In the genomic region with DNA sequence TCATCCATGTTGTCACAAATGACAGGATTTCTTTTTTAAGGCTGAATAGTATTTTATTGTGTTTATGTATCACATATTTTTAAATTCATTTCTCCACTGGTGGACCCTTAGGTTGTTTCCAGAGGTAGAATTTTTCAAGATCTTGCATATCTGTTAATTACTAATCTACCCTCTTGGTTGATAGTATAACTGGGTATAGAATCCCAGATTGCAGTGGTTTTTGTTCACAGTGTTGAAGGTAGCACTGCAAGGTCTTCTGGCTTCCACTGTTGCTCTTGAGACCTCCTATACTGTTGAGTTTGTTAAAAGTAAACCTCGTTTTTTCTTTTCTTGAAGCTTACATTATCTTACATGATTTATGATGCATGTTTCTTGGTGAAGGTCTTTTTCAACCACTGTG, we compare ENCODE assay signal across 23 cellular contexts. TPM values are rescaled to one million over a fixed set of nuclear protein-coding genes. Genes with fewer than 3 reads are reported as not detected.
A peak's percentile ranks its signal among the peaks of the same experiment; 100 is the strongest.
DNase-seq lines count a peak whose midpoint lies in the region; ATAC-seq, FAIRE-seq and TF ChIP-seq lines count a peak whose summit lies in the region.
"Had no signal": no experiment of that assay in that cellular context is flagged by ENCODE, and none has a peak within 500 bp of the region (broad histone marks: within the 10 kb centered on the region; RNA-seq: fewer than 3 reads in every experiment).

No MANE protein-coding gene starts in this region.

- intact Hi-C loops in activated CD4-positive, alpha-beta T cell treated with anti-CD3 and anti-CD28 coated beads, Interleukin-2, amount 10 ng/mL, durations not matched to agents 24 days and 14 days (cut with micrococcal nuclease), result no loop called here
- intact Hi-C loops in HepG2 (cut with micrococcal nuclease; ENCODE audit: unreplicated experiment), result no loop called here
- intact Hi-C loops in right lobe of liver (cut with DNase I), result no loop called here

- TF ChIP-seq EP300 in HepG2 (IDR thresholded peaks at IDR 0.05; ENCODE audit: low read depth in 2 of 2, low read length in 2 of 2) (no peak), HepG2 (CRISPR knock-in tag; IDR thresholded peaks at IDR 0.05; ENCODE audit: borderline replicate concordance) (no peak)

- no peak for TF ChIP-seq RAD21 in HepG2 (CRISPR knock-in tag; IDR thresholded peaks at IDR 0.05)

- H3K9me3 Mint-ChIP-seq in activated CD4-positive, alpha-beta T cell treated with anti-CD3 and anti-CD28 coated beads, Interleukin-2, amount 10 ng/mL, durations not matched to agents 24 days and 14 days, result peaks cover 4% of the 10 kb centered on the region
- H3K9me3 Mint-ChIP-seq in activated CD4-positive, alpha-beta T cell treated with anti-CD3 and anti-CD28 coated beads, Interleukin-2, amount 10 ng/mL, durations not matched to agents 7 days and 5 days, result peaks cover 6% of the 10 kb centered on the region
- peaks cover 3% of the 10 kb centered on the region for H3K9me3 Mint-ChIP-seq in osteocyte (ENCODE audit: unreplicated experiment)
- H3K9me3 Mint-ChIP-seq: CD8-positive, alpha-beta T cell had no signal

- H3K9ac ChIP-seq in HepG2 (ENCODE audit: insufficient read depth, low read depth, low read length), result no peak overlapping the region
- H3K9ac ChIP-seq in GM23248, result no peak overlapping the region
- H3K9ac ChIP-seq: BLaER1 had no signal

- peaks cover under 1% of the 10 kb centered on the region for H3K4me1 ChIP-seq in HepG2 (ENCODE audit: insufficient read depth, low read length)
- peaks cover 0 to under 1% (median 0%) of the 10 kb centered on the region in 4 donors for H3K4me1 ChIP-seq in right lobe of liver
- H3K4me1 ChIP-seq in GM23248 (ENCODE audit: insufficient read depth), result no peaks in the 10 kb centered on the region
- H3K4me1 ChIP-seq: BLaER1, Caco-2 had no signal

- FAIRE-seq in HepG2 (lab: Jason Lieb, UNC) (no peak), GM19239 (lab: Jason Lieb, UNC) (no peak)
- FAIRE-seq: GM12878 had no signal

- 93% methylated on average over 1 of the region's 1 CpG for WGBS in HepG2 (ENCODE audit: low lambda C conversion rate)
- 89% methylated on average over 1 of the region's 1 CpG for WGBS in right lobe of liver (ENCODE audit: insufficient coverage, low coverage, low lambda C conversion rate, missing lambda C conversion rate)
- WGBS in GM23248 (ENCODE audit: low coverage in 1 of 2, low lambda C conversion rate in 2 of 2, missing lambda C conversion rate in 2 of 2), 2 experiments, result 96% methylated on average over 1 of the region's 1 CpG

- no peak for TF ChIP-seq CTCF in HepG2 (CRISPR knock-in tag; IDR thresholded peaks at IDR 0.05)
- TF ChIP-seq CTCF in right lobe of liver (IDR thresholded peaks at IDR 0.05), result no peak
- TF ChIP-seq CTCF in osteocyte (IDR thresholded peaks at IDR 0.05), result no peak

- H3K27ac ChIP-seq in HepG2 (ENCODE audit: extremely low read length, insufficient read depth, low read length), result no peak overlapping the region
- no peak overlapping the region for H3K27ac ChIP-seq in right lobe of liver
- no peak overlapping the region for H3K27ac ChIP-seq in GM23248
- H3K27ac ChIP-seq: 22Rv1, BLaER1, C4-2B had no signal

- no peak overlapping the region for H3K27ac Mint-ChIP-seq in activated CD4-positive, alpha-beta T cell treated with anti-CD3 and anti-CD28 coated beads, Interleukin-2, amount 10 ng/mL, durations not matched to agents 24 days and 14 days
- H3K27ac Mint-ChIP-seq in activated CD4-positive, alpha-beta T cell treated with anti-CD3 and anti-CD28 coated beads, Interleukin-2, amount 10 ng/mL, durations not matched to agents 7 days and 5 days, result no peak overlapping the region
- peak overlapping the region; percentile 90 for H3K27ac Mint-ChIP-seq in osteocyte (ENCODE audit: unreplicated experiment)
- H3K27ac Mint-ChIP-seq: B cell had no signal

- POLR2A ChIA-PET in activated CD4-positive, alpha-beta T cell treated with anti-CD3 and anti-CD28 coated beads, Interleukin-2, amount 10 ng/mL, durations not matched to agents 7 days and 5 days (lab: Charles Lee), result no interaction called here
- POLR2A ChIA-PET in HepG2 (lab: Yijun Ruan, JAX), result no interaction called here

- no peak for ATAC-seq in HepG2
- ATAC-seq in right lobe of liver, result no peak
- ATAC-seq: CD8-positive, alpha-beta T cell; GM12878 had no signal

- no peak for TF ChIP-seq POLR2A in HepG2 (IDR thresholded peaks at IDR 0.05; ENCODE audit: insufficient read depth in 1 of 2, low read depth in 2 of 2, low read length in 2 of 2)
- no peak for TF ChIP-seq POLR2A in right lobe of liver (IDR thresholded peaks at IDR 0.05)

- no peaks in the 10 kb centered on the region for H4K20me1 ChIP-seq in HepG2 (ENCODE audit: insufficient read depth, low read length)
- H4K20me1 ChIP-seq in GM23248 (ENCODE audit: insufficient read depth), result no peaks in the 10 kb centered on the region

- H3K4me2 ChIP-seq in HepG2 (ENCODE audit: low read depth, low read length) (no peak overlapping the region), GM23248 (ENCODE audit: unreplicated experiment) (no peak overlapping the region)
- H3K4me2 ChIP-seq: BLaER1 had no signal

- no TSS peak for BruUV-seq in HepG2 (replicated peaks; lab: Mats Ljungman, UMichigan)

- CTCF ChIA-PET in activated CD4-positive, alpha-beta T cell treated with anti-CD3 and anti-CD28 coated beads, Interleukin-2, amount 10 ng/mL, durations not matched to agents 7 days and 5 days (lab: Charles Lee), result interaction anchor here (0.8 to 1.3 kb wide), 2 partner anchors 25 to 1719 kb away, joined by 3 read pairs; no protein-coding TSS in a partner anchor
- CTCF ChIA-PET in HepG2 (lab: Yijun Ruan, JAX; ENCODE audit: low intra/inter-chr PET ratio, low total read pairs), result no interaction called here

- H3K4me3 ChIP-seq in HepG2 (replicated peaks in 1 of 3; ENCODE audit: insufficient read depth in 1 of 3, low read depth in 2 of 3, low read length in 3 of 3) (no peak overlapping the region), right lobe of liver (no peak overlapping the region), GM23248 (no peak overlapping the region)
- H3K4me3 ChIP-seq: BLaER1, GM12878 had no signal

- H2AFZ ChIP-seq in HepG2 (ENCODE audit: low read length) (no peak overlapping the region), GM23248 (no peak overlapping the region)

- H3K9me2 ChIP-seq in GM23248 (ENCODE audit: insufficient read depth), result no peaks in the 10 kb centered on the region

- H3K36me3 Mint-ChIP-seq in activated CD4-positive, alpha-beta T cell treated with anti-CD3 and anti-CD28 coated beads, Interleukin-2, amount 10 ng/mL, durations not matched to agents 24 days and 14 days (ENCODE audit: low read depth), result peaks cover 83% of the 10 kb centered on the region
- H3K36me3 Mint-ChIP-seq in activated CD4-positive, alpha-beta T cell treated with anti-CD3 and anti-CD28 coated beads, Interleukin-2, amount 10 ng/mL, durations not matched to agents 7 days and 5 days (ENCODE audit: low read depth), result peaks cover 83% of the 10 kb centered on the region
- H3K36me3 Mint-ChIP-seq in osteocyte (ENCODE audit: unreplicated experiment), result peaks cover 55% of the 10 kb centered on the region

- H3K27me3 ChIP-seq in HepG2 (ENCODE audit: control insufficient read depth in 1 of 2, insufficient read depth in 2 of 2, low read length in 2 of 2), result no peaks in the 10 kb centered on the region
- H3K27me3 ChIP-seq in right lobe of liver, result no peaks in the 10 kb centered on the region
- no peaks in the 10 kb centered on the region for H3K27me3 ChIP-seq in GM23248 (replicated peaks; ENCODE audit: insufficient read depth)
- H3K27me3 ChIP-seq: BLaER1 had no signal

- H3K79me2 ChIP-seq in HepG2 (ENCODE audit: insufficient read depth, low read length), result peaks cover 20% of the 10 kb centered on the region
- peaks cover 61% of the 10 kb centered on the region for H3K79me2 ChIP-seq in GM23248 (ENCODE audit: insufficient read depth)

- no peaks in the 10 kb centered on the region for H3K9me3 ChIP-seq in HepG2 (ENCODE audit: low read length)
- no peaks in the 10 kb centered on the region for H3K9me3 ChIP-seq in right lobe of liver
- no peaks in the 10 kb centered on the region for H3K9me3 ChIP-seq in GM23248 (ENCODE audit: low read depth)
- H3K9me3 ChIP-seq: Caco-2 had no signal

- H3K4me1 Mint-ChIP-seq in activated CD4-positive, alpha-beta T cell treated with anti-CD3 and anti-CD28 coated beads, Interleukin-2, amount 10 ng/mL, durations not matched to agents 24 days and 14 days, result peaks cover 26% of the 10 kb centered on the region
- peaks cover 16% of the 10 kb centered on the region for H3K4me1 Mint-ChIP-seq in activated CD4-positive, alpha-beta T cell treated with anti-CD3 and anti-CD28 coated beads, Interleukin-2, amount 10 ng/mL, durations not matched to agents 7 days and 5 days
- H3K4me1 Mint-ChIP-seq in osteocyte (ENCODE audit: unreplicated experiment), result peaks cover 31% of the 10 kb centered on the region

- in situ Hi-C loops in HepG2 (cut with HindIII; ENCODE audit: extremely low pct_ligation_motif_present, low pct_unique_long_range_greater_than_20kb) (no loop called here), GM23248 (cut with MboI) (no loop called here)

- H3F3A ChIP-seq in GM23248 (ENCODE audit: insufficient read depth), result peaks cover 8% of the 10 kb centered on the region; the same call in 1 of the 2 replicates

- DNase-seq in activated CD4-positive, alpha-beta T cell treated with anti-CD3 and anti-CD28 coated beads, Interleukin-2, amount 10 ng/mL, durations not matched to agents 24 days and 14 days, result peak; percentile 2
- no peak for DNase-seq in activated CD4-positive, alpha-beta T cell treated with anti-CD3 and anti-CD28 coated beads, Interleukin-2, amount 10 ng/mL, durations not matched to agents 7 days and 5 days
- DNase-seq in HepG2 (ENCODE audit: low spot score) (no peak), right lobe of liver (no peak), osteocyte (ENCODE audit: extremely low spot score, unreplicated experiment) (no peak), GM23248 (no peak), GM19239 (ENCODE audit: insufficient read length, low spot score) (no peak), NCI-H1092 treated with DMSO at 0.1 percent for 48 hours (lab: John Stamatoyannopoulos, UW) (no peak)
- DNase-seq: Caco-2; CD4-positive, CD25-positive, alpha-beta regulatory T cell; CD8-positive, alpha-beta T cell; DMS153; DMS79; EL; GDM1; GOT3; H7; HCEC 1CT had no signal

- no peaks in the 10 kb centered on the region for H3K27me3 Mint-ChIP-seq in activated CD4-positive, alpha-beta T cell treated with anti-CD3 and anti-CD28 coated beads, Interleukin-2, amount 10 ng/mL, durations not matched to agents 24 days and 14 days
- no peaks in the 10 kb centered on the region for H3K27me3 Mint-ChIP-seq in activated CD4-positive, alpha-beta T cell treated with anti-CD3 and anti-CD28 coated beads, Interleukin-2, amount 10 ng/mL, durations not matched to agents 7 days and 5 days
- no peaks in the 10 kb centered on the region for H3K27me3 Mint-ChIP-seq in osteocyte (ENCODE audit: unreplicated experiment)
- H3K27me3 Mint-ChIP-seq: B cell had no signal

- no peak overlapping the region for H3K4me3 Mint-ChIP-seq in activated CD4-positive, alpha-beta T cell treated with anti-CD3 and anti-CD28 coated beads, Interleukin-2, amount 10 ng/mL, durations not matched to agents 24 days and 14 days
- no peak overlapping the region for H3K4me3 Mint-ChIP-seq in activated CD4-positive, alpha-beta T cell treated with anti-CD3 and anti-CD28 coated beads, Interleukin-2, amount 10 ng/mL, durations not matched to agents 7 days and 5 days
- no peak overlapping the region for H3K4me3 Mint-ChIP-seq in osteocyte (ENCODE audit: unreplicated experiment)
- H3K4me3 Mint-ChIP-seq: B cell; CD8-positive, alpha-beta T cell had no signal

- H3K36me3 ChIP-seq in HepG2 (replicated peaks in 1 of 2; ENCODE audit: control insufficient read depth in 1 of 2, insufficient read depth in 2 of 2, low read length in 2 of 2) (peaks cover 28 to 90% of the 10 kb centered on the region in 2 experiments), right lobe of liver (peaks cover 0 to 52% (median 32%) of the 10 kb centered on the region in 4 donors), GM23248 (ENCODE audit: low read depth) (peaks cover 52% of the 10 kb centered on the region)

RNA-seq across cellular contexts. Expression of gene CDC5L, which starts 22.9 kb away (rescaled TPM):
- total RNA-seq in activated CD4-positive, alpha-beta T cell treated with anti-CD3 and anti-CD28 coated beads, Interleukin-2, amount 10 ng/mL, durations not matched to agents 24 days and 14 days, result 25.5 and 26.5 TPM in 2 replicates
- total RNA-seq in activated CD4-positive, alpha-beta T cell treated with anti-CD3 and anti-CD28 coated beads, Interleukin-2, amount 10 ng/mL, durations not matched to agents 7 days and 5 days, result 10 to 100 TPM; 24.4 to 29.8 TPM
- 34.2 and 54.5 TPM in 2 replicates for total RNA-seq in HepG2 (2016; rRNA removed; fragmentation: Illumina TruSeq; extraction: Trizol)
- total RNA-seq in HepG2 (2016; cell fraction: cytosol; rRNA removed; fragmentation: Illumina TruSeq; extraction: Trizol; ENCODE audit: low read depth), result 3.6 and 4.7 TPM in 2 replicates
- total RNA-seq in HepG2 (2016; cell fraction: insoluble cytoplasmic fraction; rRNA removed; fragmentation: Illumina TruSeq; extraction: Trizol), result 33.7 and 54.6 TPM in 2 replicates
- 9.5 and 11.3 TPM in 2 replicates for total RNA-seq in HepG2 (2016; cell fraction: membrane; rRNA removed; fragmentation: Illumina TruSeq; extraction: Trizol)
- 28.9 and 29.6 TPM in 2 replicates for total RNA-seq in HepG2 (2016; cell fraction: nucleus; rRNA removed; fragmentation: Illumina TruSeq; extraction: Trizol)
- polyA plus RNA-seq in HepG2 (2011; rRNA removed), result 8.5 and 11.0 TPM in 2 replicates
- polyA plus RNA-seq in HepG2 (2011; cell fraction: cytosol; rRNA removed), result 5.3 and 7.0 TPM in 2 replicates
- 4.6 and 4.7 TPM in 2 replicates for polyA plus RNA-seq in HepG2 (2011; cell fraction: nucleus; rRNA removed)
- polyA plus RNA-seq in HepG2 (2012), result 11.9 and 15.6 TPM in 2 replicates
- 1.3 and 1.5 TPM in 2 replicates for polyA plus RNA-seq in HepG2 (2016; cell fraction: cytosol; fragmentation: Illumina TruSeq; extraction: Trizol; ENCODE audit: low read depth)
- polyA plus RNA-seq in HepG2 (2016; cell fraction: insoluble cytoplasmic fraction; fragmentation: Illumina TruSeq; extraction: Trizol; ENCODE audit: low read depth), result 36.3 and 37.4 TPM in 2 replicates
- polyA plus RNA-seq in HepG2 (2016; cell fraction: membrane; fragmentation: Illumina TruSeq; extraction: Trizol; ENCODE audit: low read depth), result 2.6 and 3.2 TPM in 2 replicates
- polyA plus RNA-seq in HepG2 (2016; cell fraction: nucleus; fragmentation: Illumina TruSeq; extraction: Trizol; ENCODE audit: insufficient read depth, low read depth), result 17.6 and 18.0 TPM in 2 replicates
- polyA minus RNA-seq in HepG2 (2011; rRNA and poly(A)+ RNA removed; ENCODE audit: low replicate concordance), result 8.3 and 17.7 TPM in 2 replicates
- polyA minus RNA-seq in HepG2 (2011; cell fraction: cytosol; rRNA and poly(A)+ RNA removed), result 14.9 and 15.7 TPM in 2 replicates
- 32.6 and 34.1 TPM in 2 replicates for polyA minus RNA-seq in HepG2 (2011; cell fraction: nucleus; rRNA and poly(A)+ RNA removed)
- total RNA-seq in right lobe of liver, result 10 to 100 TPM in 5 of 6 experiments, 1 to 10 TPM in 1; 9.2 to 13.0 (median 11.2) TPM
- total RNA-seq in osteocyte, result 22.5 and 23.1 TPM in 2 replicates
- 20.4 and 22.3 TPM in 2 replicates for total RNA-seq in GM23248 (2014; rRNA removed; shearing (Covaris generic))
- 15.3 and 15.9 TPM in 2 replicates for polyA plus RNA-seq in GM23248 (2016; fragmentation: Nextera tagmentation; extraction: Ambion mirVana)
